Comparison of ENCODE assay signal across 19 cellular contexts in the genomic region with DNA sequence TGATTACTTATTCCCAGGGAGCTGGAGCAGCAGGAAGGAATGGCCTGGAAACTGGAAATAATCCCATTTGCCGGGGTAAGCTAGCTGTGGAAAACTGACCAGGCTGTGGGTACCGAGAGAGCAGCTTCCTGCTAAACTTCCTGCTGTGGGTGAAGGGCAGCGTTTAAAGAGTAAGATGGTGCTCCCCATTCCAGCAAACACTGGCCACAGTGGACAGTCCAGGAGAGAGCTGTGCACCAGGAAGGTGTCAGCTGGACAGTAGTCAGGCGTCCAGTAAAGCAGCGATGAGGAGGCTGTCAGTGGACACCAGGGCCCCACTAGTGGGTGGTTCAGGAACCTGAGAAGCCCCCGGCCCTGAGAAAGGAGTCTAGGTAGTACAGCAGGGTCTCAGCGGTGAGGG. TPM values are rescaled to one million over a fixed set of nuclear protein-coding genes. Genes with fewer than 3 reads are reported as not detected.
"Had no signal": no experiment of that assay in that cellular context is flagged by ENCODE, and none has a peak within 500 bp of the region (broad histone marks: within the 10 kb centered on the region; RNA-seq: fewer than 3 reads in every experiment).

No MANE protein-coding gene starts in this region.

- H3K36me3 ChIP-seq: lower lobe of right lung, ovary, tibial artery, upper lobe of left lung had no signal

- H3K27me3 ChIP-seq: ovary, testis, tibial artery, upper lobe of left lung had no signal

- H3K9me3 Mint-ChIP-seq: effector memory CD8-positive, alpha-beta T cell had no signal

- H3K9me3 ChIP-seq: lower lobe of right lung, ovary, testis, tibial artery, upper lobe of left lung had no signal

- H3K4me3 ChIP-seq: coronary artery, lower lobe of right lung, ovary, testis, tibial artery, upper lobe of left lung had no signal

- DNase-seq: effector memory CD8-positive, alpha-beta T cell; erythroblast; hypothalamus; left ventricle myocardium superior; lower lobe of right lung; nephron progenitor cell; occipital lobe; ovary; posterior cingulate gyrus; stimulated activated CD4-positive, alpha-beta T cell treated with anti-CD3 and anti-CD28 coated beads, Interleukin-4, amount 100 ng/mL, for 4 hours; stimulated activated naive CD8-positive, alpha-beta T cell treated with anti-CD3 and anti-CD28 coated beads, Interleukin-15, Interleukin-2, amounts not matched to agents 100 U/mL and 50 U/mL, for 24 hours; substantia nigra; testis; tibial artery; upper lobe of left lung had no signal

- H3K27me3 Mint-ChIP-seq: stimulated activated memory B cell treated with anti-CD40 and anti-IgM and Interleukin-4, amounts not matched to agents 10 μg/mL and 1 μg/mL and 100 μg/mL, for 72 hours had no signal

- H3K4me1 ChIP-seq: testis, tibial artery had no signal

- ATAC-seq: effector memory CD8-positive, alpha-beta T cell; left ventricle myocardium superior; lower lobe of right lung; sciatic nerve; stimulated activated memory B cell treated with anti-CD40 and anti-IgM and Interleukin-4, amounts not matched to agents 10 μg/mL and 1 μg/mL and 100 μg/mL, for 72 hours; stimulated activated naive CD8-positive, alpha-beta T cell treated with anti-CD3 and anti-CD28 coated beads, Interleukin-15, Interleukin-2, amounts not matched to agents 100 U/mL and 50 U/mL, for 24 hours had no signal

- H3K4me3 Mint-ChIP-seq: effector memory CD8-positive, alpha-beta T cell; nephron progenitor cell; stimulated activated memory B cell treated with anti-CD40 and anti-IgM and Interleukin-4, amounts not matched to agents 10 μg/mL and 1 μg/mL and 100 μg/mL, for 72 hours had no signal

- H3K27ac Mint-ChIP-seq: effector memory CD8-positive, alpha-beta T cell; nephron progenitor cell; stimulated activated memory B cell treated with anti-CD40 and anti-IgM and Interleukin-4, amounts not matched to agents 10 μg/mL and 1 μg/mL and 100 μg/mL, for 72 hours had no signal

- H3K27ac ChIP-seq: coronary artery, lower lobe of right lung, ovary, testis, tibial artery, upper lobe of left lung had no signal

RNA-seq across cellular contexts. Expression of gene TBXAS1, which starts 55.4 kb away (rescaled TPM):
- total RNA-seq: fibroblast of villous mesenchyme had no signal
